Comparison of ENCODE assay signal across 1 cellular context in genomic region chr12:54261817-54262402, GRCh38.
TF ChIP-seq lines count a peak whose summit lies in the region.

No MANE protein-coding gene starts in this region.

TF ChIP-seq in endothelial cell of umbilical vein, 7 proteins besides CTCF, POLR2A, EP300 and RAD21:
- TF ChIP-seq POLR2AphosphoS5 (IDR thresholded peaks at IDR 0.05; ENCODE audit: insufficient read depth, low read depth, low read length): no peak
- no peak for TF ChIP-seq EZH2 (IDR thresholded peaks at IDR 0.05; ENCODE audit: borderline replicate concordance, low read depth, low read length, severe bottlenecking)
- no peak for TF ChIP-seq MAX (IDR thresholded peaks at IDR 0.05; ENCODE audit: insufficient read depth, insufficient read length)
- TF ChIP-seq JUN (IDR thresholded peaks at IDR 0.05; ENCODE audit: borderline replicate concordance, insufficient read depth, insufficient read length, low read depth): no peak
- no peak for TF ChIP-seq MYC (IDR thresholded peaks at IDR 0.05; ENCODE audit: low read depth, low read length)
- TF ChIP-seq GATA2 (IDR thresholded peaks at IDR 0.05; ENCODE audit: insufficient read depth, insufficient read length, low read depth, low read length): no peak
- TF ChIP-seq FOS (IDR thresholded peaks at IDR 0.05; ENCODE audit: borderline replicate concordance, insufficient read depth, low read length): no peak
